ENCODE assay signal across 22 cellular contexts in the genomic region with DNA sequence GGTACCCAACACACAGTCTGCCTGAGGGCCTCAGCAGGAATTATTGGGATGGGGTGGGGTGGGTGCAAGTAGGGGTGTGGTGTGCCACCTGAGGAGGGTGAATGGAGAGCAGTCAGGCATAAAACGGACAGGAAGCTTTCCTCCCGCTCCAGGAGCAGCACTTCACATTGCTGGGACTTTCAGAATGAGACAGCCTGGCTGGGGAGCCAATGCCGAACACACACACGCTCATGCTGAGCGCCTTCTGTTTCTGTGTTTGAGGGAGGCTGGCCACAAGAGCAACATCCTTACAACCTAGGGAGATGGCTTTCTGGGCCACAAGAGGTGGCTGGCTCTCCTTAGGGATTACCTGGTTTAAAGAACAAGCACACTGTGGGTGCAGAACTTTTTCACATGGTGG.
A peak's percentile ranks its signal among the peaks of the same experiment; 100 is the strongest.
DNase-seq lines count a peak whose midpoint lies in the region; ATAC-seq, FAIRE-seq and TF ChIP-seq lines count a peak whose summit lies in the region.
"Had no signal": no experiment of that assay in that cellular context is flagged by ENCODE, and none has a peak within 500 bp of the region (broad histone marks: within the 10 kb centered on the region; RNA-seq: fewer than 3 reads in every experiment).

No MANE protein-coding gene starts in this region.

- intact Hi-C loops in IMR-90 (cut with micrococcal nuclease) (loop anchor here (5.0 kb wide), 2 partner anchors 188 to 403 kb away; a partner anchor contains a TSS), GM12878 (cut with micrococcal nuclease; ENCODE audit: unreplicated experiment) (loop anchor here (5.0 kb wide), 2 partner anchors 188 to 403 kb away; a partner anchor contains a TSS)

- no peaks in the 10 kb centered on the region for H3K27me3 ChIP-seq in IMR-90 (ENCODE audit: control insufficient read depth, insufficient read depth, low read length)
- H3K27me3 ChIP-seq in GM12878 (replicated peaks in 1 of 2; ENCODE audit: control insufficient read depth in 2 of 2, insufficient read depth in 2 of 2, low read length in 1 of 2): no peaks in the 10 kb centered on the region
- no peaks in the 10 kb centered on the region for H3K27me3 ChIP-seq in trophoblast cell (ENCODE audit: insufficient read depth, low read length)
- H3K27me3 ChIP-seq: MG63 had no signal

- no peak overlapping the region for H3K23ac ChIP-seq in IMR-90 (ENCODE audit: low read depth, low read length)
- H3K23ac ChIP-seq in trophoblast cell (ENCODE audit: low read length): no peak overlapping the region

- H4K8ac ChIP-seq in IMR-90 (ENCODE audit: low read depth in 2 of 2, low read length in 2 of 2): no peak overlapping the region
- H4K8ac ChIP-seq in trophoblast cell (ENCODE audit: low read depth, low read length): no peak overlapping the region

- TF ChIP-seq RAD21 in IMR-90 (IDR thresholded peaks at IDR 0.05; ENCODE audit: low read length) (no peak), GM12878 (IDR thresholded peaks at IDR 0.05; ENCODE audit: insufficient read depth, low read depth, low read length) (no peak)

- no peak for TF ChIP-seq EP300 in GM12878 (IDR thresholded peaks at IDR 0.05; ENCODE audit: borderline replicate concordance in 1 of 2, control insufficient read depth in 1 of 2, low read depth in 2 of 2, low read length in 2 of 2)

- H3K79me1 ChIP-seq in IMR-90 (ENCODE audit: low read depth in 1 of 2, low read length in 2 of 2) (0 out of 4 replicates have a peak, but pooled peaks cover 0 to 9% of the 10 kb centered on the region in 2 experiments), trophoblast cell (ENCODE audit: low read length) (peaks cover 41% of the 10 kb centered on the region)

- no peak overlapping the region for H2BK20ac ChIP-seq in IMR-90 (ENCODE audit: low read depth, low read length)

- H3K4me1 ChIP-seq in IMR-90 (ENCODE audit: control insufficient read depth, insufficient read depth, low read length): peaks cover 22% of the 10 kb centered on the region
- peaks cover 3% of the 10 kb centered on the region; the same call in 1 of the 2 replicates for H3K4me1 ChIP-seq in GM12878 (ENCODE audit: control insufficient read depth, insufficient read depth, low read length)
- peaks cover 29 to 30% of the 10 kb centered on the region in 2 experiments for H3K4me1 ChIP-seq in trophoblast cell (ENCODE audit: control insufficient read depth in 1 of 2, insufficient read depth in 2 of 2, low read length in 2 of 2)

- H3K9me3 ChIP-seq in IMR-90 (ENCODE audit: control insufficient read depth, insufficient read depth, low read length) (0 out of 2 replicates have a peak, but pooled peaks cover 2% of the 10 kb centered on the region), GM12878 (replicated peaks; ENCODE audit: control insufficient read depth, insufficient read depth, low read length) (no peaks in the 10 kb centered on the region; the same call in 2 of the 3 replicates), trophoblast cell (ENCODE audit: insufficient read depth, low read depth, low read length) (no peaks in the 10 kb centered on the region)

- POLR2A ChIA-PET in IMR-90 (lab: Charles Lee; ENCODE audit: unreplicated experiment): no interaction called here
- POLR2A ChIA-PET in GM12878 (lab: Charles Lee): interaction anchor here (1.5 kb wide), 1 partner anchor 32 kb away, joined by 5 read pairs; no protein-coding TSS in a partner anchor

- H2BK120ac ChIP-seq in IMR-90 (ENCODE audit: low read depth, low read length) (no peak overlapping the region), trophoblast cell (ENCODE audit: insufficient read depth, low read length, poor library complexity) (no peak overlapping the region)

- H3K4me3 ChIP-seq in IMR-90 (ENCODE audit: insufficient read depth, low read depth, low read length) (no peak overlapping the region), GM12878 (no peak overlapping the region), trophoblast cell (ENCODE audit: low read depth, low read length) (no peak overlapping the region)
- H3K4me3 ChIP-seq: GM23248, MG63, SK-N-MC had no signal

- no peak overlapping the region for H2AK9ac ChIP-seq in IMR-90 (replicated peaks; ENCODE audit: low read depth, low read length, poor library complexity)

- no peak overlapping the region for H3K4me2 ChIP-seq in IMR-90 (ENCODE audit: low read depth, low read length)
- no peak overlapping the region for H3K4me2 ChIP-seq in GM12878 (ENCODE audit: control insufficient read depth, insufficient read depth)
- H3K4me2 ChIP-seq in trophoblast cell (ENCODE audit: low read length): no peak overlapping the region
- H3K4me2 ChIP-seq: KMS-11 had no signal

- H3K79me2 ChIP-seq in GM12878 (ENCODE audit: control insufficient read depth, insufficient read depth, low read length) (no peaks in the 10 kb centered on the region), trophoblast cell (ENCODE audit: control insufficient read depth, insufficient read depth, low read length, poor library complexity) (peaks cover 2% of the 10 kb centered on the region)

- DNase-seq in NCI-H510A treated with DMSO at 0.1 percent for 48 hours (lab: John Stamatoyannopoulos, UW) (peak; percentile 24), NCI-H510A (lab: John Stamatoyannopoulos, UW) (no peak), IMR-90 (no peak), GM12878 (ENCODE audit: low read depth, low spot score) (no peak), trophoblast cell (no peak), GM20000 (ENCODE audit: low spot score) (no peak)
- DNase-seq in activated naive CD4-positive, alpha-beta T cell treated with Interleukin-2 at 50 U/mL for 16 hours: no peak
- DNase-seq: Calu3; CD4-positive, alpha-beta memory T cell; DMS79; GM23248; MG63; NCI-H1092; NCI-H146; NCI-H2081 treated with DMSO at 0.1 percent for 48 hours; NCI-H446 treated with DMSO at 0.1 percent for 48 hours; NCI-H82; PC-3 had no signal

- H2AFZ ChIP-seq in IMR-90 (replicated peaks; ENCODE audit: low read length, poor library complexity): no peak overlapping the region
- no peak overlapping the region for H2AFZ ChIP-seq in GM12878 (ENCODE audit: control insufficient read depth, low read depth, low read length)
- no peak overlapping the region for H2AFZ ChIP-seq in trophoblast cell (ENCODE audit: insufficient read depth, low read length, poor library complexity)
- H2AFZ ChIP-seq: GM23248 had no signal

- H3K4ac ChIP-seq in IMR-90 (ENCODE audit: low read depth, low read length) (no peak overlapping the region), trophoblast cell (ENCODE audit: low read depth, low read length) (no peak overlapping the region)

- H3K27ac ChIP-seq in IMR-90 (ENCODE audit: insufficient read depth, low read length) (no peak overlapping the region), GM12878 (ENCODE audit: control insufficient read depth, insufficient read depth) (no peak overlapping the region), trophoblast cell (ENCODE audit: low read depth, low read length) (no peak overlapping the region)
- H3K27ac ChIP-seq: GM23248, KMS-11, SK-N-MC had no signal

- H3K14ac ChIP-seq in IMR-90 (replicated peaks; ENCODE audit: low read depth, low read length) (no peak overlapping the region), trophoblast cell (ENCODE audit: low read length) (no peak overlapping the region)

- RAD21 ChIA-PET in GM12878 (lab: Charles Lee; ENCODE audit: unreplicated experiment): interaction anchor here (1.1 to 7.3 kb wide), 5 partner anchors 10 to 321 kb away, joined by 3 to 114 read pairs (median 23); no protein-coding TSS in a partner anchor

- TF ChIP-seq CTCF in IMR-90 (conservative IDR thresholded peaks at IDR 0.05; ENCODE audit: low read depth, low read length) (no peak), GM12878 (IDR thresholded peaks at IDR 0.05 in 2 of 3, conservative IDR thresholded peaks at IDR 0.05 in 1 of 3; ENCODE audit: control insufficient read depth in 2 of 3, extremely low read depth in 1 of 3, insufficient read depth in 1 of 3, low read depth in 3 of 3, low read length in 3 of 3) (no peak), GM20000 (IDR thresholded peaks at IDR 0.05; ENCODE audit: extremely low read depth, missing control alignments) (no peak)

- H3K9ac ChIP-seq in IMR-90 (ENCODE audit: low read depth, low read length) (no peak overlapping the region), GM12878 (ENCODE audit: control insufficient read depth, insufficient read depth, low read length) (no peak overlapping the region), trophoblast cell (ENCODE audit: low read length) (no peak overlapping the region)
- H3K9ac ChIP-seq: GM23248, KMS-11 had no signal

- H4K91ac ChIP-seq in IMR-90 (ENCODE audit: insufficient read depth, low read depth, low read length) (no peak overlapping the region), trophoblast cell (ENCODE audit: low read depth, low read length) (peak overlapping the region; percentile 74)

- no peak overlapping the region; the same call in 2 of the 3 replicates for H2BK15ac ChIP-seq in IMR-90 (ENCODE audit: low read depth, low read length)

- in situ Hi-C loops in IMR-90 (cut with MboI; ENCODE audit: low sequenced_read_pairs) (loop anchor here (10.0 kb wide), 1 partner anchor 341 kb away; no protein-coding TSS in a partner anchor), GM12878 (cut with MboI) (loop anchor here (10.0 kb wide), 1 partner anchor 261 kb away; no protein-coding TSS in a partner anchor)

- H3K9me1 ChIP-seq in IMR-90 (ENCODE audit: insufficient read depth, low read length): peaks cover 17% of the 10 kb centered on the region

- H4K20me1 ChIP-seq in IMR-90 (ENCODE audit: insufficient read depth, low read length) (no peaks in the 10 kb centered on the region; the same call in 1 of the 2 replicates), GM12878 (ENCODE audit: control insufficient read depth, insufficient read depth) (no peaks in the 10 kb centered on the region)

- H3K18ac ChIP-seq in IMR-90 (ENCODE audit: low read depth, low read length) (no peak overlapping the region), trophoblast cell (ENCODE audit: low read length) (no peak overlapping the region)

- no peak overlapping the region for H4K5ac ChIP-seq in IMR-90 (ENCODE audit: low read depth, low read length)

- SMC1A ChIA-PET in GM12878 (lab: Charles Lee; ENCODE audit: uncharacterized antibody, unreplicated experiment): interaction anchor here (0.5 to 7.0 kb wide), 7 partner anchors 8 to 398 kb away, joined by 3 to 152 read pairs (median 5); no protein-coding TSS in a partner anchor

- dilution Hi-C loops in IMR-90 (cut with HindIII; ENCODE audit: low sequenced_read_pairs, unreplicated experiment): no loop called here

- H4K12ac ChIP-seq in trophoblast cell (ENCODE audit: low read depth, low read length): no peak overlapping the region

- FAIRE-seq in GM12878 (lab: Jason Lieb, UNC): no peak
- FAIRE-seq: GM18507 had no signal

- WGBS in IMR-90 (ENCODE audit: extremely low coverage in 2 of 2, insufficient read length in 1 of 2), 2 experiments: no CpG with 5 or more reads among the region's 5 CpGs
- 1% methylated on average over 5 of the region's 5 CpGs for WGBS in GM12878 (ENCODE audit: insufficient coverage, insufficient replicate concordance, low lambda C conversion rate, missing lambda C conversion rate)
- no CpG with 5 or more reads among the region's 5 CpGs for WGBS in trophoblast cell (ENCODE audit: extremely low coverage, insufficient coverage, insufficient read length)

- TF ChIP-seq POLR2A in IMR-90 (IDR thresholded peaks at IDR 0.05; ENCODE audit: low read depth, low read length) (no peak), GM12878 (IDR thresholded peaks at IDR 0.05; ENCODE audit: low read depth, low read length) (no peak)

- CTCF ChIA-PET in IMR-90 (lab: Yijun Ruan, JAX): no interaction called here
- CTCF ChIA-PET in GM12878 (lab: Yijun Ruan, JAX): interaction anchor here (0.8 to 9.3 kb wide), 9 partner anchors 9 to 401 kb away, joined by 3 to 146 read pairs (median 16); no protein-coding TSS in a partner anchor

- H2AK5ac ChIP-seq in IMR-90 (ENCODE audit: low read depth, low read length) (peak overlapping the region; percentile 31), trophoblast cell (ENCODE audit: low read length) (peak overlapping the region; percentile 31)

- H2BK12ac ChIP-seq in trophoblast cell (ENCODE audit: low read length): peak overlapping the region; percentile 47

- no peaks in the 10 kb centered on the region for H3K36me3 ChIP-seq in IMR-90 (ENCODE audit: control insufficient read depth, insufficient read depth, low read length)
- no peaks in the 10 kb centered on the region for H3K36me3 ChIP-seq in GM12878 (ENCODE audit: control insufficient read depth in 2 of 2, insufficient read depth in 2 of 2, low read length in 1 of 2)
- H3K36me3 ChIP-seq in trophoblast cell (ENCODE audit: control insufficient read depth in 1 of 2, insufficient read depth in 2 of 2, low read length in 2 of 2): peaks cover 0 to 4% of the 10 kb centered on the region in 2 experiments
- H3K36me3 ChIP-seq: MG63 had no signal

- no peak overlapping the region for H3K56ac ChIP-seq in IMR-90 (ENCODE audit: extremely low read depth, insufficient read depth, low read length)

- H2BK5ac ChIP-seq in IMR-90 (ENCODE audit: low read depth, low read length, poor library complexity, severe bottlenecking): no peak overlapping the region
- H2BK5ac ChIP-seq in trophoblast cell (ENCODE audit: low read depth, low read length, poor library complexity): no peak overlapping the region

- BruUV-seq in IMR-90 (replicated peaks; lab: Mats Ljungman, UMichigan) (no TSS peak), GM12878 (replicated peaks; lab: Mats Ljungman, UMichigan) (no TSS peak)

- ATAC-seq in IMR-90 (ENCODE audit: low read depth) (no peak), GM12878 (0 out of 3 replicates have a peak, but pooled peaks have one; percentile 8), HG03460 (IDR thresholded peaks at IDR 0.05; ENCODE audit: unreplicated experiment) (no peak)
- ATAC-seq: PC-3 had no signal
